Comparison of ENCODE assay signal across 1 cellular context in the genomic region with DNA sequence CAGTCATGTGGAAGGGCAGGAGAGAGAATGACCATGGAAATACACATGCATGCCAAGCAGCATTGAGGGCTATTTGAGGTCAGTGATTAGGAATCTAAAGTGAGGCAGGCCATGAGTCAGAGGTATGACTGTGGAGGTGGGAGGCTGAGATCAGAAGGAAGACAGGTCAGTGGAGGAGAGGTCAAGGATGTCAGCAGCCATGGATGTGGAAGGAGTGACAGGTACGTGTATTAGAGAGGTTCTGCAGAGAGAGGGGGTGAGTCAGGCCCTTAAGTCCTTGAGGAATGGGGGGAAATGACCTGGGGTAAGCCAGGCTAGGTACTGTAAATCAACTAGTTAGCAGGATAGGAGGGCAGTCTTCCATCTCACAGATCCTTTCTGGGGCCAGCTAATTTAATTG.
TF ChIP-seq lines count a peak whose summit lies in the region.

No MANE protein-coding gene starts in this region.

TF ChIP-seq in H1, 55 proteins besides CTCF, POLR2A, EP300 and RAD21 (continued from another document):
- TF ChIP-seq, protein P1, sequence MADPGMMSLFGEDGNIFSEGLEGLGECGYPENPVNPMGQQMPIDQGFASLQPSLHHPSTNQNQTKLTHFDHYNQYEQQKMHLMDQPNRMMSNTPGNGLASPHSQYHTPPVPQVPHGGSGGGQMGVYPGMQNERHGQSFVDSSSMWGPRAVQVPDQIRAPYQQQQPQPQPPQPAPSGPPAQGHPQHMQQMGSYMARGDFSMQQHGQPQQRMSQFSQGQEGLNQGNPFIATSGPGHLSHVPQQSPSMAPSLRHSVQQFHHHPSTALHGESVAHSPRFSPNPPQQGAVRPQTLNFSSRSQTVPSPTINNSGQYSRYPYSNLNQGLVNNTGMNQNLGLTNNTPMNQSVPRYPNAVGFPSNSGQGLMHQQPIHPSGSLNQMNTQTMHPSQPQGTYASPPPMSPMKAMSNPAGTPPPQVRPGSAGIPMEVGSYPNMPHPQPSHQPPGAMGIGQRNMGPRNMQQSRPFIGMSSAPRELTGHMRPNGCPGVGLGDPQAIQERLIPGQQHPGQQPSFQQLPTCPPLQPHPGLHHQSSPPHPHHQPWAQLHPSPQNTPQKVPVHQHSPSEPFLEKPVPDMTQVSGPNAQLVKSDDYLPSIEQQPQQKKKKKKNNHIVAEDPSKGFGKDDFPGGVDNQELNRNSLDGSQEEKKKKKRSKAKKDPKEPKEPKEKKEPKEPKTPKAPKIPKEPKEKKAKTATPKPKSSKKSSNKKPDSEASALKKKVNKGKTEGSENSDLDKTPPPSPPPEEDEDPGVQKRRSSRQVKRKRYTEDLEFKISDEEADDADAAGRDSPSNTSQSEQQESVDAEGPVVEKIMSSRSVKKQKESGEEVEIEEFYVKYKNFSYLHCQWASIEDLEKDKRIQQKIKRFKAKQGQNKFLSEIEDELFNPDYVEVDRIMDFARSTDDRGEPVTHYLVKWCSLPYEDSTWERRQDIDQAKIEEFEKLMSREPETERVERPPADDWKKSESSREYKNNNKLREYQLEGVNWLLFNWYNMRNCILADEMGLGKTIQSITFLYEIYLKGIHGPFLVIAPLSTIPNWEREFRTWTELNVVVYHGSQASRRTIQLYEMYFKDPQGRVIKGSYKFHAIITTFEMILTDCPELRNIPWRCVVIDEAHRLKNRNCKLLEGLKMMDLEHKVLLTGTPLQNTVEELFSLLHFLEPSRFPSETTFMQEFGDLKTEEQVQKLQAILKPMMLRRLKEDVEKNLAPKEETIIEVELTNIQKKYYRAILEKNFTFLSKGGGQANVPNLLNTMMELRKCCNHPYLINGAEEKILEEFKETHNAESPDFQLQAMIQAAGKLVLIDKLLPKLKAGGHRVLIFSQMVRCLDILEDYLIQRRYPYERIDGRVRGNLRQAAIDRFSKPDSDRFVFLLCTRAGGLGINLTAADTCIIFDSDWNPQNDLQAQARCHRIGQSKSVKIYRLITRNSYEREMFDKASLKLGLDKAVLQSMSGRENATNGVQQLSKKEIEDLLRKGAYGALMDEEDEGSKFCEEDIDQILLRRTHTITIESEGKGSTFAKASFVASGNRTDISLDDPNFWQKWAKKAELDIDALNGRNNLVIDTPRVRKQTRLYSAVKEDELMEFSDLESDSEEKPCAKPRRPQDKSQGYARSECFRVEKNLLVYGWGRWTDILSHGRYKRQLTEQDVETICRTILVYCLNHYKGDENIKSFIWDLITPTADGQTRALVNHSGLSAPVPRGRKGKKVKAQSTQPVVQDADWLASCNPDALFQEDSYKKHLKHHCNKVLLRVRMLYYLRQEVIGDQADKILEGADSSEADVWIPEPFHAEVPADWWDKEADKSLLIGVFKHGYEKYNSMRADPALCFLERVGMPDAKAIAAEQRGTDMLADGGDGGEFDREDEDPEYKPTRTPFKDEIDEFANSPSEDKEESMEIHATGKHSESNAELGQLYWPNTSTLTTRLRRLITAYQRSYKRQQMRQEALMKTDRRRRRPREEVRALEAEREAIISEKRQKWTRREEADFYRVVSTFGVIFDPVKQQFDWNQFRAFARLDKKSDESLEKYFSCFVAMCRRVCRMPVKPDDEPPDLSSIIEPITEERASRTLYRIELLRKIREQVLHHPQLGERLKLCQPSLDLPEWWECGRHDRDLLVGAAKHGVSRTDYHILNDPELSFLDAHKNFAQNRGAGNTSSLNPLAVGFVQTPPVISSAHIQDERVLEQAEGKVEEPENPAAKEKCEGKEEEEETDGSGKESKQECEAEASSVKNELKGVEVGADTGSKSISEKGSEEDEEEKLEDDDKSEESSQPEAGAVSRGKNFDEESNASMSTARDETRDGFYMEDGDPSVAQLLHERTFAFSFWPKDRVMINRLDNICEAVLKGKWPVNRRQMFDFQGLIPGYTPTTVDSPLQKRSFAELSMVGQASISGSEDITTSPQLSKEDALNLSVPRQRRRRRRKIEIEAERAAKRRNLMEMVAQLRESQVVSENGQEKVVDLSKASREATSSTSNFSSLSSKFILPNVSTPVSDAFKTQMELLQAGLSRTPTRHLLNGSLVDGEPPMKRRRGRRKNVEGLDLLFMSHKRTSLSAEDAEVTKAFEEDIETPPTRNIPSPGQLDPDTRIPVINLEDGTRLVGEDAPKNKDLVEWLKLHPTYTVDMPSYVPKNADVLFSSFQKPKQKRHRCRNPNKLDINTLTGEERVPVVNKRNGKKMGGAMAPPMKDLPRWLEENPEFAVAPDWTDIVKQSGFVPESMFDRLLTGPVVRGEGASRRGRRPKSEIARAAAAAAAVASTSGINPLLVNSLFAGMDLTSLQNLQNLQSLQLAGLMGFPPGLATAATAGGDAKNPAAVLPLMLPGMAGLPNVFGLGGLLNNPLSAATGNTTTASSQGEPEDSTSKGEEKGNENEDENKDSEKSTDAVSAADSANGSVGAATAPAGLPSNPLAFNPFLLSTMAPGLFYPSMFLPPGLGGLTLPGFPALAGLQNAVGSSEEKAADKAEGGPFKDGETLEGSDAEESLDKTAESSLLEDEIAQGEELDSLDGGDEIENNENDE (IDR thresholded peaks at IDR 0.05; ENCODE audit: insufficient replicate concordance, low read length), result no peak
- no peak for TF ChIP-seq GTF2F1 (IDR thresholded peaks at IDR 0.05; ENCODE audit: borderline replicate concordance, low read depth, low read length)
- TF ChIP-seq FOSL1 (IDR thresholded peaks at IDR 0.05; ENCODE audit: insufficient read depth, low read depth, low read length), result no peak
- TF ChIP-seq CHD1 (IDR thresholded peaks at IDR 0.05; ENCODE audit: low read depth, low read length), result no peak
- TF ChIP-seq TAF7 (optimal IDR thresholded peaks at IDR 0.05; ENCODE audit: borderline replicate concordance, low read depth, low read length), result no peak
- TF ChIP-seq SUZ12 (IDR thresholded peaks at IDR 0.05; ENCODE audit: low read length), result no peak
- no peak for TF ChIP-seq CREB1 (IDR thresholded peaks at IDR 0.05)
- TF ChIP-seq EGR1 (IDR thresholded peaks at IDR 0.05; ENCODE audit: borderline replicate concordance, low read depth, low read length), result no peak
- no peak for TF ChIP-seq POU5F1 (IDR thresholded peaks at IDR 0.05; ENCODE audit: low read depth, low read length)
- no peak for TF ChIP-seq SIRT6 (IDR thresholded peaks at IDR 0.05; ENCODE audit: low read length)
- TF ChIP-seq HDAC6 (IDR thresholded peaks at IDR 0.05; ENCODE audit: low read depth, low read length), result no peak
- TF ChIP-seq CEBPB (IDR thresholded peaks at IDR 0.05; ENCODE audit: low read depth, low read length), result no peak
- TF ChIP-seq CBX5 (IDR thresholded peaks at IDR 0.05; ENCODE audit: low read depth, low read length), result no peak
